ENCODE assay signal across 8 cellular contexts in genomic region chr15:78540135-78540954, GRCh38. TPM values are rescaled to one million over a fixed set of nuclear protein-coding genes. Genes with fewer than 3 reads are reported as not detected.
DNase-seq lines count a peak whose midpoint lies in the region; ATAC-seq and TF ChIP-seq lines count a peak whose summit lies in the region.

Gene PSMA4 (plus strand): TSS chr15:78540444. CDS start chr15:78541928, 1,484 bp downstream.

- DNase-seq in CD1c-positive myeloid dendritic cell (ENCODE audit: extremely low spot score) (peak; percentile 96), NCI-H82 treated with DMSO at 0.1 percent for 48 hours (lab: John Stamatoyannopoulos, UW; ENCODE audit: unreplicated experiment) (peak; percentile 63), ecto neural progenitor cell (ENCODE audit: low spot score) (peak; percentile 95), lung (ENCODE audit: low spot score) (peak; percentile 93)
- DNase-seq in activated CD8-positive, alpha-beta T cell treated with anti-CD3 and anti-CD28 coated beads for 36 hours: peak; percentile 95
- peak; percentile 92 to 93 (median 92) for DNase-seq in stimulated activated CD4-positive, alpha-beta T cell treated with anti-CD3 and anti-CD28 coated beads, TNF-alpha, amount 100 ng/mL, for 4 hours (ENCODE audit: low read depth in 3 of 3)

- H3K27ac ChIP-seq in lung (ENCODE audit: low read depth in 1 of 2, low read length in 1 of 2): peak within 1 kb of the TSS; percentile 89 to 99

- H3K9me3 ChIP-seq in lung (ENCODE audit: control insufficient read depth in 2 of 2, insufficient read depth in 1 of 2, low read length in 1 of 2): no peaks in the 10 kb centered on the region

- peaks cover 22% of the 10 kb centered on the region for H3K4me1 Mint-ChIP-seq in activated CD8-positive, alpha-beta T cell treated with anti-CD3 and anti-CD28 coated beads for 36 hours (ENCODE audit: low read depth)

- intact Hi-C loops in activated CD8-positive, alpha-beta T cell treated with anti-CD3 and anti-CD28 coated beads for 36 hours (cut with micrococcal nuclease): no loop called here

- peak within 1 kb of the TSS; percentile 99 for H3K27ac Mint-ChIP-seq in activated CD8-positive, alpha-beta T cell treated with anti-CD3 and anti-CD28 coated beads for 36 hours

- WGBS in lung, 2 donors: 0% methylated on average over 62 of the region's 62 CpGs

- peak within 1 kb of the TSS; percentile 98 for H3K4me3 Mint-ChIP-seq in activated CD8-positive, alpha-beta T cell treated with anti-CD3 and anti-CD28 coated beads for 36 hours

- ATAC-seq in GM19395 (IDR thresholded peaks at IDR 0.05; ENCODE audit: unreplicated experiment) (peak; percentile 76), HG03565 (IDR thresholded peaks at IDR 0.05; ENCODE audit: unreplicated experiment) (peak; percentile 61), lung (ENCODE audit: insufficient read depth, low FRiP score) (peak; percentile 91)
- ATAC-seq in activated CD8-positive, alpha-beta T cell treated with anti-CD3 and anti-CD28 coated beads for 36 hours: peak; percentile 87

- H3K4me3 ChIP-seq in lung: peak within 1 kb of the TSS; percentile 67

- no peak for TF ChIP-seq CTCF in activated CD8-positive, alpha-beta T cell treated with anti-CD3 and anti-CD28 coated beads for 36 hours (IDR thresholded peaks at IDR 0.05)
- TF ChIP-seq CTCF in lung (IDR thresholded peaks at IDR 0.05; ENCODE audit: control extremely low read depth, extremely low read depth): no peak

- H3K27me3 Mint-ChIP-seq in activated CD8-positive, alpha-beta T cell treated with anti-CD3 and anti-CD28 coated beads for 36 hours: no peaks in the 10 kb centered on the region

- H3K4me1 ChIP-seq in lung (ENCODE audit: control insufficient read depth in 2 of 2, insufficient read depth in 2 of 2, low read length in 2 of 2): peaks cover 2 to 6% of the 10 kb centered on the region in 2 donors

- H3K27me3 ChIP-seq in lung (ENCODE audit: control insufficient read depth, insufficient read depth): no peaks in the 10 kb centered on the region

- POLR2A ChIA-PET in activated CD8-positive, alpha-beta T cell treated with anti-CD3 and anti-CD28 coated beads for 36 hours (lab: Charles Lee): interaction anchor here (0.6 to 2.8 kb wide), 18 partner anchors 9 to 504 kb away, joined by 3 to 19 read pairs (median 4); partner anchors contain the start of genes DNAJA4, HYKK and IREB2

- CTCF ChIA-PET in activated CD8-positive, alpha-beta T cell treated with anti-CD3 and anti-CD28 coated beads for 36 hours (lab: Charles Lee): interaction anchor here (0.8 to 1.5 kb wide), 5 partner anchors 10 to 268 kb away, joined by 3 to 4 read pairs (median 3); partner anchors contain the start of gene CHRNA5

- H3K9me3 Mint-ChIP-seq in activated CD8-positive, alpha-beta T cell treated with anti-CD3 and anti-CD28 coated beads for 36 hours: no peaks in the 10 kb centered on the region

- peaks cover 2 to 13% of the 10 kb centered on the region in 2 donors for H3K36me3 ChIP-seq in lung (ENCODE audit: control insufficient read depth in 2 of 2, insufficient read depth in 2 of 2, low read length in 2 of 2)

- H3K36me3 Mint-ChIP-seq in activated CD8-positive, alpha-beta T cell treated with anti-CD3 and anti-CD28 coated beads for 36 hours (ENCODE audit: low read depth): peaks cover 37% of the 10 kb centered on the region

RNA-seq across cellular contexts. Expression of gene PSMA4, which starts in this region (rescaled TPM):
- total RNA-seq in activated CD8-positive, alpha-beta T cell treated with anti-CD3 and anti-CD28 coated beads for 36 hours: 100 to 1,000 TPM; 256 to 257 TPM
- 100 to 1,000 TPM in 1 of 2 donors, 10 to 100 TPM in 1; 92.7 to 128 TPM for total RNA-seq in lung
- 100 to 1,000 TPM; 194 to 244 TPM for polyA plus RNA-seq in lung

Comparison
In these comparisons a context has a peak if more than half of its experiments do, and no peak if none do; other contexts are left out.
1. Peak in every context shown above with its lines: DNase-seq, ATAC-seq, H3K4me3 ChIP-seq and H3K27ac ChIP-seq.